Comparison of ENCODE assay signal across 8 cellular contexts in the genomic region with DNA sequence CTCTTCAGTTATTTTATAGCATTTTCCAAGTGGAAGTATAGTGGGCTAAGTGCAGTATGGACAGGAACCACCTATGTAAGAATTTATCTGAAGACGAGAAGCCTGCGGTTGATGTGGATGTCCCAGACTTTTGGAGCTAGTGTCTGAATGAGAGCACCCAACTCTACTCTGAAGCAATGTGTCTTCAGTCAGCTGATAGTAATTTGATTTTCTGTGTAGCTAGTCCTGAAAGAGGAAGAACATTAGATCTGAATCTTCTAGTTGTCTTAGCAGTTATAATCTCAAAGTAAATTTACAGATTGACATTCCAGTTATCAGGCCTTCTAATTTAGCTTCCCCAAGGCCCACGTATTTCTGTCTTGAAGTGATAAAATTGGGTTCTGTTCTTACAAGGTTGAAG. TPM values are rescaled to one million over a fixed set of nuclear protein-coding genes. Genes with fewer than 3 reads are reported as not detected.
DNase-seq lines count a peak whose midpoint lies in the region; ATAC-seq and TF ChIP-seq lines count a peak whose summit lies in the region.

No MANE protein-coding gene starts in this region.

- peaks cover 31% of the 10 kb centered on the region for H3K4me1 Mint-ChIP-seq in central memory CD8-positive, alpha-beta T cell
- H3K4me1 Mint-ChIP-seq in naive B cell = peaks cover 19 to 24% (median 23%) of the 10 kb centered on the region in 3 donors

- H3K4me3 ChIP-seq in BLaER1 (peak overlapping the region; percentile 70), LNCaP clone FGC (ENCODE audit: low read depth, low read length) (peak overlapping the region; percentile 79)

- H3K27ac Mint-ChIP-seq in central memory CD8-positive, alpha-beta T cell (ENCODE audit: low read depth) = no peak overlapping the region
- H3K27ac Mint-ChIP-seq in naive B cell = peak overlapping the region in 3 of 6 donors; percentile 60 to 99 (median 96)

- H3K4me3 Mint-ChIP-seq in central memory CD8-positive, alpha-beta T cell = peak overlapping the region; percentile 94
- H3K4me3 Mint-ChIP-seq in naive B cell = peak overlapping the region; percentile 64 to 99 (median 96)

- no peaks in the 10 kb centered on the region for H4K20me1 ChIP-seq in BLaER1

- DNase-seq in LNCaP clone FGC (ENCODE audit: low read depth) (no peak), naive B cell (no peak), left colon (no peak), middle frontal gyrus (ENCODE audit: extremely low spot score, low spot score) (no peak), DMS153 treated with DMSO at 0.1 percent for 48 hours (lab: John Stamatoyannopoulos, UW; ENCODE audit: unreplicated experiment) (no peak)
- no peak for DNase-seq in central memory CD8-positive, alpha-beta T cell (ENCODE audit: low spot score in 2 of 2)
- DNase-seq in central memory CD4-positive, alpha-beta T cell = no peak

- H3K4me1 ChIP-seq in BLaER1 = peaks cover 24% of the 10 kb centered on the region

- intact Hi-C loops in left colon (cut with DNase I, micrococcal nuclease) = no loop called here

- peaks cover 5% of the 10 kb centered on the region; the same call in 1 of the 2 replicates for H3K36me3 ChIP-seq in BLaER1

- H3K27me3 Mint-ChIP-seq in central memory CD8-positive, alpha-beta T cell = no peaks in the 10 kb centered on the region
- no peaks in the 10 kb centered on the region for H3K27me3 Mint-ChIP-seq in naive B cell

- H3K9ac ChIP-seq in BLaER1 = peak overlapping the region; percentile 82

- peak overlapping the region; percentile 88; the same call in 1 of the 2 replicates for H3K27ac ChIP-seq in BLaER1

- peaks cover 20% of the 10 kb centered on the region for H3K36me3 Mint-ChIP-seq in central memory CD8-positive, alpha-beta T cell (ENCODE audit: insufficient read depth)
- H3K36me3 Mint-ChIP-seq in naive B cell = no peaks in the 10 kb centered on the region

- H3K27me3 ChIP-seq in BLaER1 = no peaks in the 10 kb centered on the region

- H3K9me3 ChIP-seq in BLaER1 = no peaks in the 10 kb centered on the region

- H3K9me3 Mint-ChIP-seq in central memory CD8-positive, alpha-beta T cell = no peaks in the 10 kb centered on the region
- H3K9me3 Mint-ChIP-seq in naive B cell = no peaks in the 10 kb centered on the region

- H3K4me2 ChIP-seq in BLaER1 = peak overlapping the region; percentile 86

- no peak for TF ChIP-seq CTCF in LNCaP clone FGC (IDR thresholded peaks at IDR 0.05; ENCODE audit: control insufficient read depth, extremely low read depth, insufficient read depth)

- ATAC-seq in central memory CD8-positive, alpha-beta T cell (replicated peaks; ENCODE audit: extremely low read depth, poor library complexity, severe bottlenecking) = no peak
- ATAC-seq in naive B cell (ENCODE audit: low read depth in 2 of 2) (no peak), left colon (no peak)

RNA-seq across cellular contexts. Expression of a gene that starts 1.4 kb away (rescaled TPM):
- polyA plus RNA-seq in naive B cell (ENCODE audit: low read depth in 6 of 6) = 10 to 100 TPM in 3 of 6 donors, 1 to 10 TPM in 3; 5.5 to 14.1 (median 11.3) TPM
- total RNA-seq in left colon = 10 to 100 TPM; 19.4 to 22.2 TPM
